In the genomic region with DNA sequence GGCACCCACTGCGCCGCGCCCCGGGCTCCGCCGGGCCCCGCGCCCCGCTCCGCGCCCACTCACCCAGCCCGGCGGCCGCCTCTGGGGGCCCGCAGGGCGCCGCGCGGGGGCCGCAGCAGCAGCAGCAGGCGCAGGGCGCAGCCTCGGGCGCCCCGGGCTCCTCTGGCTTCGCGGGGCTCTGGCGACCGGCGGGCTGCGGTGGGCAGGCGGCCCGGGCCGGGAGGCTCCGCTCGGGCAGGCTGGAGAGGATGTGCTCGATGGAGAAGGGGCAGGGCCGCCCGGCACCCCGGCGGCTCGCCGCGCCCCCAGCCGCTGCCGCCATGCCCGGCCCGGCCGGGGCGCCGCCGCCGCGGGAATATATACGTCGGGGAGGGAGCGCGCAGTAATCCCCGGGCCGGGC, we compare ENCODE assay signal across 1 cellular context.
TF ChIP-seq lines count a peak whose summit lies in the region.

A gene with protein sequence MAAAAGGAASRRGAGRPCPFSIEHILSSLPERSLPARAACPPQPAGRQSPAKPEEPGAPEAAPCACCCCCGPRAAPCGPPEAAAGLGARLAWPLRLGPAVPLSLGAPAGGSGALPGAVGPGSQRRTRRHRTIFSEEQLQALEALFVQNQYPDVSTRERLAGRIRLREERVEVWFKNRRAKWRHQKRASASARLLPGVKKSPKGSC (minus strand): TSS at position 331 of the 400 bp plus-strand sequence. CDS start 9 bp downstream, at position 322.

TF ChIP-seq in WTC11, 78 proteins besides CTCF, POLR2A, EP300 and RAD21 (continued from another document):
- TF ChIP-seq, protein P1, sequence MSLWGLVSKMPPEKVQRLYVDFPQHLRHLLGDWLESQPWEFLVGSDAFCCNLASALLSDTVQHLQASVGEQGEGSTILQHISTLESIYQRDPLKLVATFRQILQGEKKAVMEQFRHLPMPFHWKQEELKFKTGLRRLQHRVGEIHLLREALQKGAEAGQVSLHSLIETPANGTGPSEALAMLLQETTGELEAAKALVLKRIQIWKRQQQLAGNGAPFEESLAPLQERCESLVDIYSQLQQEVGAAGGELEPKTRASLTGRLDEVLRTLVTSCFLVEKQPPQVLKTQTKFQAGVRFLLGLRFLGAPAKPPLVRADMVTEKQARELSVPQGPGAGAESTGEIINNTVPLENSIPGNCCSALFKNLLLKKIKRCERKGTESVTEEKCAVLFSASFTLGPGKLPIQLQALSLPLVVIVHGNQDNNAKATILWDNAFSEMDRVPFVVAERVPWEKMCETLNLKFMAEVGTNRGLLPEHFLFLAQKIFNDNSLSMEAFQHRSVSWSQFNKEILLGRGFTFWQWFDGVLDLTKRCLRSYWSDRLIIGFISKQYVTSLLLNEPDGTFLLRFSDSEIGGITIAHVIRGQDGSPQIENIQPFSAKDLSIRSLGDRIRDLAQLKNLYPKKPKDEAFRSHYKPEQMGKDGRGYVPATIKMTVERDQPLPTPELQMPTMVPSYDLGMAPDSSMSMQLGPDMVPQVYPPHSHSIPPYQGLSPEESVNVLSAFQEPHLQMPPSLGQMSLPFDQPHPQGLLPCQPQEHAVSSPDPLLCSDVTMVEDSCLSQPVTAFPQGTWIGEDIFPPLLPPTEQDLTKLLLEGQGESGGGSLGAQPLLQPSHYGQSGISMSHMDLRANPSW (CRISPR knock-in tag; conservative IDR thresholded peaks at IDR 0.05; ENCODE audit: low read depth), result no peak
- TF ChIP-seq, protein P2, sequence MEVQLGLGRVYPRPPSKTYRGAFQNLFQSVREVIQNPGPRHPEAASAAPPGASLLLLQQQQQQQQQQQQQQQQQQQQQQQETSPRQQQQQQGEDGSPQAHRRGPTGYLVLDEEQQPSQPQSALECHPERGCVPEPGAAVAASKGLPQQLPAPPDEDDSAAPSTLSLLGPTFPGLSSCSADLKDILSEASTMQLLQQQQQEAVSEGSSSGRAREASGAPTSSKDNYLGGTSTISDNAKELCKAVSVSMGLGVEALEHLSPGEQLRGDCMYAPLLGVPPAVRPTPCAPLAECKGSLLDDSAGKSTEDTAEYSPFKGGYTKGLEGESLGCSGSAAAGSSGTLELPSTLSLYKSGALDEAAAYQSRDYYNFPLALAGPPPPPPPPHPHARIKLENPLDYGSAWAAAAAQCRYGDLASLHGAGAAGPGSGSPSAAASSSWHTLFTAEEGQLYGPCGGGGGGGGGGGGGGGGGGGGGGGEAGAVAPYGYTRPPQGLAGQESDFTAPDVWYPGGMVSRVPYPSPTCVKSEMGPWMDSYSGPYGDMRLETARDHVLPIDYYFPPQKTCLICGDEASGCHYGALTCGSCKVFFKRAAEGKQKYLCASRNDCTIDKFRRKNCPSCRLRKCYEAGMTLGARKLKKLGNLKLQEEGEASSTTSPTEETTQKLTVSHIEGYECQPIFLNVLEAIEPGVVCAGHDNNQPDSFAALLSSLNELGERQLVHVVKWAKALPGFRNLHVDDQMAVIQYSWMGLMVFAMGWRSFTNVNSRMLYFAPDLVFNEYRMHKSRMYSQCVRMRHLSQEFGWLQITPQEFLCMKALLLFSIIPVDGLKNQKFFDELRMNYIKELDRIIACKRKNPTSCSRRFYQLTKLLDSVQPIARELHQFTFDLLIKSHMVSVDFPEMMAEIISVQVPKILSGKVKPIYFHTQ (CRISPR knock-in tag; IDR thresholded peaks at IDR 0.05), result no peak
- TF ChIP-seq, protein P3, sequence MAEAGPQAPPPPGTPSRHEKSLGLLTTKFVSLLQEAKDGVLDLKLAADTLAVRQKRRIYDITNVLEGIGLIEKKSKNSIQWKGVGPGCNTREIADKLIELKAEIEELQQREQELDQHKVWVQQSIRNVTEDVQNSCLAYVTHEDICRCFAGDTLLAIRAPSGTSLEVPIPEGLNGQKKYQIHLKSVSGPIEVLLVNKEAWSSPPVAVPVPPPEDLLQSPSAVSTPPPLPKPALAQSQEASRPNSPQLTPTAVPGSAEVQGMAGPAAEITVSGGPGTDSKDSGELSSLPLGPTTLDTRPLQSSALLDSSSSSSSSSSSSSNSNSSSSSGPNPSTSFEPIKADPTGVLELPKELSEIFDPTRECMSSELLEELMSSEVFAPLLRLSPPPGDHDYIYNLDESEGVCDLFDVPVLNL (CRISPR knock-in tag; IDR thresholded peaks at IDR 0.05; ENCODE audit: borderline replicate concordance, low read depth), result no peak
- TF ChIP-seq, protein P4, sequence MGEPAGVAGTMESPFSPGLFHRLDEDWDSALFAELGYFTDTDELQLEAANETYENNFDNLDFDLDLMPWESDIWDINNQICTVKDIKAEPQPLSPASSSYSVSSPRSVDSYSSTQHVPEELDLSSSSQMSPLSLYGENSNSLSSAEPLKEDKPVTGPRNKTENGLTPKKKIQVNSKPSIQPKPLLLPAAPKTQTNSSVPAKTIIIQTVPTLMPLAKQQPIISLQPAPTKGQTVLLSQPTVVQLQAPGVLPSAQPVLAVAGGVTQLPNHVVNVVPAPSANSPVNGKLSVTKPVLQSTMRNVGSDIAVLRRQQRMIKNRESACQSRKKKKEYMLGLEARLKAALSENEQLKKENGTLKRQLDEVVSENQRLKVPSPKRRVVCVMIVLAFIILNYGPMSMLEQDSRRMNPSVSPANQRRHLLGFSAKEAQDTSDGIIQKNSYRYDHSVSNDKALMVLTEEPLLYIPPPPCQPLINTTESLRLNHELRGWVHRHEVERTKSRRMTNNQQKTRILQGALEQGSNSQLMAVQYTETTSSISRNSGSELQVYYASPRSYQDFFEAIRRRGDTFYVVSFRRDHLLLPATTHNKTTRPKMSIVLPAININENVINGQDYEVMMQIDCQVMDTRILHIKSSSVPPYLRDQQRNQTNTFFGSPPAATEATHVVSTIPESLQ (CRISPR knock-in tag; IDR thresholded peaks at IDR 0.05), result no peak
- TF ChIP-seq ZNF138 (CRISPR knock-in tag; conservative IDR thresholded peaks at IDR 0.05) (no peak), IRF2 (CRISPR knock-in tag; IDR thresholded peaks at IDR 0.05; ENCODE audit: borderline replicate concordance, low read depth) (no peak), ELF4 (CRISPR knock-in tag; IDR thresholded peaks at IDR 0.05; ENCODE audit: low read depth) (no peak), CREM (CRISPR knock-in tag; IDR thresholded peaks at IDR 0.05) (no peak)
TF ChIP-seq in WTC11: peak in this region for 0.
